In genomic region chr16:57462978-57463362, GRCh38 we compare ENCODE assay signal across 1 cellular context.
A peak's percentile ranks its signal among the peaks of the same experiment; 100 is the strongest.
TF ChIP-seq lines count a peak whose summit lies in the region.

No MANE protein-coding gene starts in this region.

TF ChIP-seq in HepG2, 621 proteins besides CTCF, POLR2A, EP300 and RAD21 (continued from another document):
- TF ChIP-seq ZBTB40 (IDR thresholded peaks at IDR 0.05), result no peak
- TF ChIP-seq ZBTB40 (CRISPR knock-in tag; IDR thresholded peaks at IDR 0.05), result 0 out of 2 replicates have a peak, but pooled peaks have one; percentile 5
- no peak for TF ChIP-seq SPEN (CRISPR knock-in tag; IDR thresholded peaks at IDR 0.05; ENCODE audit: low read depth)
- no peak for TF ChIP-seq ZSCAN9 (CRISPR knock-in tag; IDR thresholded peaks at IDR 0.05; ENCODE audit: borderline replicate concordance)
- TF ChIP-seq SIN3B (IDR thresholded peaks at IDR 0.05; ENCODE audit: low read length), result no peak
- TF ChIP-seq TOE1 (CRISPR knock-in tag; IDR thresholded peaks at IDR 0.05), result no peak
- no peak for TF ChIP-seq ISL2 (CRISPR knock-in tag; IDR thresholded peaks at IDR 0.05)
- no peak for TF ChIP-seq ZBTB38 (CRISPR knock-in tag; IDR thresholded peaks at IDR 0.05)
- TF ChIP-seq ZBED4 (CRISPR knock-in tag; IDR thresholded peaks at IDR 0.05; ENCODE audit: borderline replicate concordance), result no peak
- TF ChIP-seq U2AF2 (IDR thresholded peaks at IDR 0.05; ENCODE audit: low read depth, low read length), result no peak
- no peak for TF ChIP-seq MLX (CRISPR knock-in tag; IDR thresholded peaks at IDR 0.05)
- TF ChIP-seq SALL1 (CRISPR knock-in tag; IDR thresholded peaks at IDR 0.05), result no peak
- TF ChIP-seq KDM1A (CRISPR knock-in tag; IDR thresholded peaks at IDR 0.05), result no peak
- TF ChIP-seq ZNF30 (CRISPR knock-in tag; IDR thresholded peaks at IDR 0.05), result no peak
